ENCODE assay signal across 1 cellular context in the genomic region with DNA sequence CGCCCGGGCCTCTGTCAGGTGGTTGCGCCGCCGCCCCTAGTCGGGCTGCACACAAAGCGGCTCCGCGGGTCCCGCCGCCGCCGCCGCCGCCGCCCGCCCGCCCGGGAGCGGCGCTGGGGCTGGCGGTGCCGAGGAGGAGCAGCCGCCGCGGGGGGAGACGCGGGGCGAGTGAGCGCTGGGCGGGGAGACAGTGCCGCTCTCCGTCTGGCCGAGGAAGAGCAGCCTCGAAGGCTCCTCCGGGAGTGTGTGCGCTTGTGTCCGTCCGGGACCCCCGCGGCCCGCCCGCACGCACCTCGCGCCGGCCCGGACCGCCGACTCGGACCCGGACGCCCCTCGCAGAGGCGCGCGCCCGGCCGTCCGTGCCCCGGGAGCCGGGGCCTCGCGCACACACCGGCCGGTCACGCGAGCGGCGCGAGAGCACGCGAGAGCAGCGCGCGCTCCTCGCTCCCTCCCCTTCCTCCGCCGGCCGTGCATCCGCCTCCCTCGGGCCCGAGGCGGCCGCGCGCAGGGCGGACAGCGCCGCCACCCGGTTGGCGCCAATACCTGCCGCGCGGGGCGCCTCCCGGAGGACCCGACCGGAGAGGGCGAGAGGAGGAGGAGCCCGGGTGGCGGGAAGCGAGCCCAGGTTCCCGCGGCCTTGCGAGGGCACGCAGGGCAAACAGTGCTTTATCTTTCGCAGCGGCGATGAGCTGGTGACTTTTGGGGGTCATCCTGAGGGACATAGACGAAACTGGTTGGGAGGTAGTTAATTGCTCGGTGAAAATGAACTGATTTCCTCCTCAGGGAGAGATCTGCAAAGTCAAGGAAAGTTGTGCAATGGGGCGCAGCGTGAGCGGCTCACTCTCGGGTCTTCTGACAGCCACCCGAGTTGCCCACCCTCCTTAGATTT.
TF ChIP-seq lines count a peak whose summit lies in the region.

Gene PDS5A, minus strand, starts transcription at position 423 of the 889 bp plus-strand sequence. CDS start 1,334 bp downstream, outside the sequence.

TF ChIP-seq in HepG2, 621 proteins besides CTCF, POLR2A, EP300 and RAD21 (continued from another document and continues in another):
- no peak; the same call in 1 of the 2 replicates for TF ChIP-seq SMC3 (IDR thresholded peaks at IDR 0.05; ENCODE audit: low read length)
- TF ChIP-seq, protein P1, sequence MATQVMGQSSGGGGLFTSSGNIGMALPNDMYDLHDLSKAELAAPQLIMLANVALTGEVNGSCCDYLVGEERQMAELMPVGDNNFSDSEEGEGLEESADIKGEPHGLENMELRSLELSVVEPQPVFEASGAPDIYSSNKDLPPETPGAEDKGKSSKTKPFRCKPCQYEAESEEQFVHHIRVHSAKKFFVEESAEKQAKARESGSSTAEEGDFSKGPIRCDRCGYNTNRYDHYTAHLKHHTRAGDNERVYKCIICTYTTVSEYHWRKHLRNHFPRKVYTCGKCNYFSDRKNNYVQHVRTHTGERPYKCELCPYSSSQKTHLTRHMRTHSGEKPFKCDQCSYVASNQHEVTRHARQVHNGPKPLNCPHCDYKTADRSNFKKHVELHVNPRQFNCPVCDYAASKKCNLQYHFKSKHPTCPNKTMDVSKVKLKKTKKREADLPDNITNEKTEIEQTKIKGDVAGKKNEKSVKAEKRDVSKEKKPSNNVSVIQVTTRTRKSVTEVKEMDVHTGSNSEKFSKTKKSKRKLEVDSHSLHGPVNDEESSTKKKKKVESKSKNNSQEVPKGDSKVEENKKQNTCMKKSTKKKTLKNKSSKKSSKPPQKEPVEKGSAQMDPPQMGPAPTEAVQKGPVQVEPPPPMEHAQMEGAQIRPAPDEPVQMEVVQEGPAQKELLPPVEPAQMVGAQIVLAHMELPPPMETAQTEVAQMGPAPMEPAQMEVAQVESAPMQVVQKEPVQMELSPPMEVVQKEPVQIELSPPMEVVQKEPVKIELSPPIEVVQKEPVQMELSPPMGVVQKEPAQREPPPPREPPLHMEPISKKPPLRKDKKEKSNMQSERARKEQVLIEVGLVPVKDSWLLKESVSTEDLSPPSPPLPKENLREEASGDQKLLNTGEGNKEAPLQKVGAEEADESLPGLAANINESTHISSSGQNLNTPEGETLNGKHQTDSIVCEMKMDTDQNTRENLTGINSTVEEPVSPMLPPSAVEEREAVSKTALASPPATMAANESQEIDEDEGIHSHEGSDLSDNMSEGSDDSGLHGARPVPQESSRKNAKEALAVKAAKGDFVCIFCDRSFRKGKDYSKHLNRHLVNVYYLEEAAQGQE (IDR thresholded peaks at IDR 0.05; ENCODE audit: borderline replicate concordance in 1 of 2, low read depth in 1 of 2, low read length in 2 of 2) = no peak
- peak; percentile 94 for TF ChIP-seq XRCC5 (optimal IDR thresholded peaks at IDR 0.05; ENCODE audit: low read length)
- TF ChIP-seq PTBP1 (IDR thresholded peaks at IDR 0.05; ENCODE audit: low read depth, low read length, poor library complexity, severe bottlenecking) = peak; percentile 70
- TF ChIP-seq SALL1 (CRISPR knock-in tag; IDR thresholded peaks at IDR 0.05) = peak; percentile 97
- no peak for TF ChIP-seq SNRNP70 (IDR thresholded peaks at IDR 0.05; ENCODE audit: low read depth, low read length)
- TF ChIP-seq, protein P2, sequence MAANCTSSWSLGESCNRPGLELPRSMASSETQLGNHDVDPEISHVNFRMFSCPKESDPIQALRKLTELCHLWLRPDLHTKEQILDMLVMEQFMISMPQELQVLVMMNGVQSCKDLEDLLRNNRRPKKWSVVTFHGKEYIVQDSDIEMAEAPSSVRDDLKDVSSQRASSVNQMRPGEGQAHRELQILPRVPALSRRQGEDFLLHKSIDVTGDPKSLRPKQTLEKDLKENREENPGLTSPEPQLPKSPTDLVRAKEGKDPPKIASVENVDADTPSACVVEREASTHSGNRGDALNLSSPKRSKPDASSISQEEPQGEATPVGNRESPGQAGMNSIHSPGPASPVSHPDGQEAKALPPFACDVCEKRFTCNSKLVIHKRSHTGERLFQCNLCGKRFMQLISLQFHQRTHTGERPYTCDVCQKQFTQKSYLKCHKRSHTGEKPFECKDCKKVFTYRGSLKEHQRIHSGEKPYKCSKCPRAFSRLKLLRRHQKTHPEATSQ (CRISPR knock-in tag; IDR thresholded peaks at IDR 0.05; ENCODE audit: borderline replicate concordance) = 0 out of 2 replicates have a peak, but pooled peaks have one; percentile 64
- peak; percentile 95 for TF ChIP-seq ZNF451 (CRISPR knock-in tag; IDR thresholded peaks at IDR 0.05)
- TF ChIP-seq IKZF1 (IDR thresholded peaks at IDR 0.05) = no peak
- TF ChIP-seq KLF12 (CRISPR knock-in tag; IDR thresholded peaks at IDR 0.05; ENCODE audit: borderline replicate concordance) = 0 out of 2 replicates have a peak, but pooled peaks have one; percentile 45
- no peak for TF ChIP-seq RAD51 (IDR thresholded peaks at IDR 0.05; ENCODE audit: borderline replicate concordance)
- TF ChIP-seq KLF11 (CRISPR knock-in tag; IDR thresholded peaks at IDR 0.05) = peak; percentile 85; the same call in 1 of the 2 replicates
- TF ChIP-seq ZFP37 (CRISPR knock-in tag; IDR thresholded peaks at IDR 0.05; ENCODE audit: borderline replicate concordance) = peak; percentile 78; the same call in 1 of the 2 replicates
- TF ChIP-seq RFXANK (CRISPR knock-in tag; IDR thresholded peaks at IDR 0.05) = 0 out of 2 replicates have a peak, but pooled peaks have one; percentile 63
- TF ChIP-seq ZNF292 (CRISPR knock-in tag; IDR thresholded peaks at IDR 0.05; ENCODE audit: borderline replicate concordance, low read depth) = peak; percentile 46; the same call in 1 of the 2 replicates
- TF ChIP-seq HOXA9 (CRISPR knock-in tag; IDR thresholded peaks at IDR 0.05; ENCODE audit: borderline replicate concordance) = no peak
- TF ChIP-seq, protein P3, sequence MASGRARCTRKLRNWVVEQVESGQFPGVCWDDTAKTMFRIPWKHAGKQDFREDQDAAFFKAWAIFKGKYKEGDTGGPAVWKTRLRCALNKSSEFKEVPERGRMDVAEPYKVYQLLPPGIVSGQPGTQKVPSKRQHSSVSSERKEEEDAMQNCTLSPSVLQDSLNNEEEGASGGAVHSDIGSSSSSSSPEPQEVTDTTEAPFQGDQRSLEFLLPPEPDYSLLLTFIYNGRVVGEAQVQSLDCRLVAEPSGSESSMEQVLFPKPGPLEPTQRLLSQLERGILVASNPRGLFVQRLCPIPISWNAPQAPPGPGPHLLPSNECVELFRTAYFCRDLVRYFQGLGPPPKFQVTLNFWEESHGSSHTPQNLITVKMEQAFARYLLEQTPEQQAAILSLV (CRISPR knock-in tag; IDR thresholded peaks at IDR 0.05; ENCODE audit: borderline replicate concordance) = peak; percentile 85; the same call in 1 of the 2 replicates
- no peak; the same call in 1 of the 2 replicates for TF ChIP-seq HES4 (CRISPR knock-in tag; IDR thresholded peaks at IDR 0.05; ENCODE audit: borderline replicate concordance)
- TF ChIP-seq ZFP90 (CRISPR knock-in tag; IDR thresholded peaks at IDR 0.05; ENCODE audit: borderline replicate concordance) = peak; percentile 60; the same call in 1 of the 2 replicates
- no peak for TF ChIP-seq FOXJ3 (CRISPR knock-in tag; IDR thresholded peaks at IDR 0.05; ENCODE audit: borderline replicate concordance)
- TF ChIP-seq NFYC (CRISPR knock-in tag; IDR thresholded peaks at IDR 0.05) = peak; percentile 14
- TF ChIP-seq HIVEP1 (CRISPR knock-in tag; IDR thresholded peaks at IDR 0.05) = 0 out of 2 replicates have a peak, but pooled peaks have one; percentile 30
- TF ChIP-seq FOSL2 (CRISPR knock-in tag; IDR thresholded peaks at IDR 0.05) = peak; percentile 19; the same call in 1 of the 2 replicates
- TF ChIP-seq, protein P4, sequence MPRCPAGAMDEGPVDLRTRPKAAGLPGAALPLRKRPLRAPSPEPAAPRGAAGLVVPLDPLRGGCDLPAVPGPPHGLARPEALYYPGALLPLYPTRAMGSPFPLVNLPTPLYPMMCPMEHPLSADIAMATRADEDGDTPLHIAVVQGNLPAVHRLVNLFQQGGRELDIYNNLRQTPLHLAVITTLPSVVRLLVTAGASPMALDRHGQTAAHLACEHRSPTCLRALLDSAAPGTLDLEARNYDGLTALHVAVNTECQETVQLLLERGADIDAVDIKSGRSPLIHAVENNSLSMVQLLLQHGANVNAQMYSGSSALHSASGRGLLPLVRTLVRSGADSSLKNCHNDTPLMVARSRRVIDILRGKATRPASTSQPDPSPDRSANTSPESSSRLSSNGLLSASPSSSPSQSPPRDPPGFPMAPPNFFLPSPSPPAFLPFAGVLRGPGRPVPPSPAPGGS (CRISPR knock-in tag; IDR thresholded peaks at IDR 0.05) = no peak
- no peak; the same call in 1 of the 2 replicates for TF ChIP-seq JDP2 (CRISPR knock-in tag; IDR thresholded peaks at IDR 0.05; ENCODE audit: borderline replicate concordance)
- peak; percentile 71 for TF ChIP-seq ZC3H13 (CRISPR knock-in tag; IDR thresholded peaks at IDR 0.05)
- TF ChIP-seq ZNF589 (CRISPR knock-in tag; conservative IDR thresholded peaks at IDR 0.05) = no peak
- 0 out of 2 replicates have a peak, but pooled peaks have one; percentile 15 for TF ChIP-seq ZBTB8A (CRISPR knock-in tag; IDR thresholded peaks at IDR 0.05; ENCODE audit: borderline replicate concordance, low read depth)
- TF ChIP-seq CREB1 (IDR thresholded peaks at IDR 0.05) = no peak; the same call in 1 of the 2 replicates
- no peak for TF ChIP-seq CREB1 (CRISPR knock-in tag; IDR thresholded peaks at IDR 0.05)
- TF ChIP-seq CEBPB (IDR thresholded peaks at IDR 0.05; ENCODE audit: borderline replicate concordance, low read depth, low read length) = peak; percentile 85
- no peak for TF ChIP-seq THYN1 (CRISPR knock-in tag; IDR thresholded peaks at IDR 0.05; ENCODE audit: borderline replicate concordance, low read depth)
- TF ChIP-seq AHDC1 (CRISPR knock-in tag; IDR thresholded peaks at IDR 0.05; ENCODE audit: borderline replicate concordance) = no peak; the same call in 1 of the 2 replicates
- TF ChIP-seq, protein P5, sequence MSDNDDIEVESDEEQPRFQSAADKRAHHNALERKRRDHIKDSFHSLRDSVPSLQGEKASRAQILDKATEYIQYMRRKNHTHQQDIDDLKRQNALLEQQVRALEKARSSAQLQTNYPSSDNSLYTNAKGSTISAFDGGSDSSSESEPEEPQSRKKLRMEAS (IDR thresholded peaks at IDR 0.05) = peak; percentile 96
- no peak for TF ChIP-seq SMAD9 (CRISPR knock-in tag; IDR thresholded peaks at IDR 0.05)
- TF ChIP-seq ZNF572 (CRISPR knock-in tag; IDR thresholded peaks at IDR 0.05) = no peak
- TF ChIP-seq, protein P6, sequence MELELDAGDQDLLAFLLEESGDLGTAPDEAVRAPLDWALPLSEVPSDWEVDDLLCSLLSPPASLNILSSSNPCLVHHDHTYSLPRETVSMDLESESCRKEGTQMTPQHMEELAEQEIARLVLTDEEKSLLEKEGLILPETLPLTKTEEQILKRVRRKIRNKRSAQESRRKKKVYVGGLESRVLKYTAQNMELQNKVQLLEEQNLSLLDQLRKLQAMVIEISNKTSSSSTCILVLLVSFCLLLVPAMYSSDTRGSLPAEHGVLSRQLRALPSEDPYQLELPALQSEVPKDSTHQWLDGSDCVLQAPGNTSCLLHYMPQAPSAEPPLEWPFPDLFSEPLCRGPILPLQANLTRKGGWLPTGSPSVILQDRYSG (CRISPR knock-in tag; IDR thresholded peaks at IDR 0.05) = no peak
- TF ChIP-seq, protein P7, sequence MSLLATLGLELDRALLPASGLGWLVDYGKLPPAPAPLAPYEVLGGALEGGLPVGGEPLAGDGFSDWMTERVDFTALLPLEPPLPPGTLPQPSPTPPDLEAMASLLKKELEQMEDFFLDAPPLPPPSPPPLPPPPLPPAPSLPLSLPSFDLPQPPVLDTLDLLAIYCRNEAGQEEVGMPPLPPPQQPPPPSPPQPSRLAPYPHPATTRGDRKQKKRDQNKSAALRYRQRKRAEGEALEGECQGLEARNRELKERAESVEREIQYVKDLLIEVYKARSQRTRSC (CRISPR knock-in tag; IDR thresholded peaks at IDR 0.05; ENCODE audit: low read depth) = 0 out of 2 replicates have a peak, but pooled peaks have one; percentile 89
- TF ChIP-seq SUZ12 (IDR thresholded peaks at IDR 0.05; ENCODE audit: low read depth, low read length) = no peak
- TF ChIP-seq, protein P8, sequence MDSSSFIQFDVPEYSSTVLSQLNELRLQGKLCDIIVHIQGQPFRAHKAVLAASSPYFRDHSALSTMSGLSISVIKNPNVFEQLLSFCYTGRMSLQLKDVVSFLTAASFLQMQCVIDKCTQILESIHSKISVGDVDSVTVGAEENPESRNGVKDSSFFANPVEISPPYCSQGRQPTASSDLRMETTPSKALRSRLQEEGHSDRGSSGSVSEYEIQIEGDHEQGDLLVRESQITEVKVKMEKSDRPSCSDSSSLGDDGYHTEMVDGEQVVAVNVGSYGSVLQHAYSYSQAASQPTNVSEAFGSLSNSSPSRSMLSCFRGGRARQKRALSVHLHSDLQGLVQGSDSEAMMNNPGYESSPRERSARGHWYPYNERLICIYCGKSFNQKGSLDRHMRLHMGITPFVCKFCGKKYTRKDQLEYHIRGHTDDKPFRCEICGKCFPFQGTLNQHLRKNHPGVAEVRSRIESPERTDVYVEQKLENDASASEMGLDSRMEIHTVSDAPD (CRISPR knock-in tag; IDR thresholded peaks at IDR 0.05) = peak; percentile 61; the same call in 1 of the 2 replicates
- no peak for TF ChIP-seq ZFP36 (IDR thresholded peaks at IDR 0.05; ENCODE audit: borderline replicate concordance, low read depth, low read length, partially characterized antibody)
- no peak for TF ChIP-seq SATB2 (CRISPR knock-in tag; IDR thresholded peaks at IDR 0.05)
